10 cellular contexts compared by ENCODE assay signal in genomic region chr12:106978035-106978800, GRCh38. TPM values are rescaled to one million over a fixed set of nuclear protein-coding genes. Genes with fewer than 3 reads are reported as not detected.
A peak's percentile ranks its signal among the peaks of the same experiment; 100 is the strongest.
DNase-seq lines count a peak whose midpoint lies in the region; ATAC-seq and TF ChIP-seq lines count a peak whose summit lies in the region.
"Had no signal": no experiment of that assay in that cellular context is flagged by ENCODE, and none has a peak within 500 bp of the region (broad histone marks: within the 10 kb centered on the region; RNA-seq: fewer than 3 reads in every experiment).

No MANE protein-coding gene starts in this region.

- H3K4me3 Mint-ChIP-seq in HFFc6 = no peak overlapping the region
- no peak overlapping the region for H3K4me3 Mint-ChIP-seq in activated CD4-positive, alpha-beta T cell treated with anti-CD3 and anti-CD28 coated beads for 36 hours
- H3K4me3 Mint-ChIP-seq: immature natural killer cell had no signal

- TF ChIP-seq CTCF in HFFc6 (IDR thresholded peaks at IDR 0.05) (no peak), psoas muscle (IDR thresholded peaks at IDR 0.05) (no peak)

- H3K36me3 Mint-ChIP-seq in HFFc6 (ENCODE audit: low read depth) = peaks cover 36% of the 10 kb centered on the region
- H3K36me3 Mint-ChIP-seq in activated CD4-positive, alpha-beta T cell treated with anti-CD3 and anti-CD28 coated beads for 36 hours (ENCODE audit: low read depth) = peaks cover 20% of the 10 kb centered on the region

- DNase-seq in HFFc6 = no peak
- peak; percentile 54 for DNase-seq in OCI-M1 (lab: John Stamatoyannopoulos, UW)
- DNase-seq in glomerular visceral epithelial cell (ENCODE audit: extremely low spot score) = peak; percentile 29
- peak; percentile 36 to 62 for DNase-seq in psoas muscle
- no peak for DNase-seq in NCI-H1436 treated with DMSO at 0.1 percent for 48 hours (lab: John Stamatoyannopoulos, UW)
- DNase-seq in activated CD4-positive, alpha-beta T cell treated with anti-CD3 and anti-CD28 coated beads for 36 hours = no peak
- DNase-seq: immature natural killer cell; stimulated activated CD4-positive, alpha-beta T cell treated with anti-CD3 and anti-CD28 coated beads, Interleukin-4, amount 100 ng/mL, for 24 hours had no signal

- peaks cover 67% of the 10 kb centered on the region for H3K4me1 Mint-ChIP-seq in HFFc6 (ENCODE audit: low read depth)
- peaks cover 25% of the 10 kb centered on the region for H3K4me1 Mint-ChIP-seq in activated CD4-positive, alpha-beta T cell treated with anti-CD3 and anti-CD28 coated beads for 36 hours

- POLR2A ChIA-PET in activated CD4-positive, alpha-beta T cell treated with anti-CD3 and anti-CD28 coated beads for 36 hours (lab: Charles Lee) = interaction anchor here (0.6 kb wide), 1 partner anchor 727 kb away, joined by 5 read pairs; no protein-coding TSS in a partner anchor

- peaks cover 0 to 15% of the 10 kb centered on the region in 2 donors for H3K36me3 ChIP-seq in psoas muscle (ENCODE audit: insufficient read depth in 1 of 2, low read depth in 1 of 2)

- no peaks in the 10 kb centered on the region for H3K27me3 ChIP-seq in psoas muscle (ENCODE audit: insufficient read depth in 3 of 3, low read length in 2 of 3)

- H3K27me3 Mint-ChIP-seq in HFFc6 (ENCODE audit: insufficient read depth) = no peaks in the 10 kb centered on the region
- no peaks in the 10 kb centered on the region for H3K27me3 Mint-ChIP-seq in activated CD4-positive, alpha-beta T cell treated with anti-CD3 and anti-CD28 coated beads for 36 hours

- peaks cover 28% of the 10 kb centered on the region for H3K4me1 ChIP-seq in psoas muscle

- no peaks in the 10 kb centered on the region for H3K9me3 ChIP-seq in psoas muscle

- no peak overlapping the region for H3K4me3 ChIP-seq in psoas muscle

- H3K27ac Mint-ChIP-seq in HFFc6 = peak overlapping the region; percentile 53
- H3K27ac Mint-ChIP-seq in activated CD4-positive, alpha-beta T cell treated with anti-CD3 and anti-CD28 coated beads for 36 hours = no peak overlapping the region

- CTCF ChIA-PET in activated CD4-positive, alpha-beta T cell treated with anti-CD3 and anti-CD28 coated beads for 36 hours (lab: Charles Lee) = interaction anchor here (1.0 kb wide), 1 partner anchor 10 kb away, joined by 3 read pairs; no protein-coding TSS in a partner anchor

- 35 to 39% (median 35%) methylated on average over 9 of the region's 9 CpGs for WGBS in psoas muscle, 3 donors

- ATAC-seq in psoas muscle (no peak), GM19455 (IDR thresholded peaks at IDR 0.05; ENCODE audit: unreplicated experiment) (no peak), GM21786 (IDR thresholded peaks at IDR 0.05; ENCODE audit: unreplicated experiment) (no peak)
- no peak for ATAC-seq in activated CD4-positive, alpha-beta T cell treated with anti-CD3 and anti-CD28 coated beads for 36 hours

- intact Hi-C loops in psoas muscle (cut with DNase I) = no loop called here
- intact Hi-C loops in activated CD4-positive, alpha-beta T cell treated with anti-CD3 and anti-CD28 coated beads for 36 hours (cut with DNase I, micrococcal nuclease) = no loop called here

- H3K9me3 Mint-ChIP-seq in HFFc6 = no peaks in the 10 kb centered on the region
- H3K9me3 Mint-ChIP-seq in activated CD4-positive, alpha-beta T cell treated with anti-CD3 and anti-CD28 coated beads for 36 hours (ENCODE audit: low read depth) = no peaks in the 10 kb centered on the region
- H3K9me3 Mint-ChIP-seq: immature natural killer cell had no signal

- no peak overlapping the region for H3K27ac ChIP-seq in psoas muscle

RNA-seq across cellular contexts. Expression of gene MTERF2, which starts 8.7 kb away (rescaled TPM):
- 1 to 10 TPM; 3.0 to 5.6 (median 5.1) TPM for total RNA-seq in HFFc6 (2021; fragmentation: NEBNext Ultra II Directional; extraction: Animal tissue kit (Norgen Biotek cat#: 25700))
- 10 to 100 TPM; 12.4 to 14.9 (median 13.0) TPM for total RNA-seq in psoas muscle
- polyA plus RNA-seq in psoas muscle = 10 to 100 TPM in 1 of 3 donors, 1 to 10 TPM in 2; 8.4 to 38.4 (median 9.8) TPM
- 1 to 10 TPM; 5.0 to 5.8 TPM for total RNA-seq in activated CD4-positive, alpha-beta T cell treated with anti-CD3 and anti-CD28 coated beads for 36 hours

RNA-seq across cellular contexts. Expression of gene TMEM263, which starts 22.5 kb away (rescaled TPM):
- total RNA-seq in HFFc6 (2021; fragmentation: NEBNext Ultra II Directional; extraction: Animal tissue kit (Norgen Biotek cat#: 25700)) = 100 to 1,000 TPM; 157 to 188 (median 167) TPM
- total RNA-seq in psoas muscle = 10 to 100 TPM; 13.4 to 18.2 (median 16.4) TPM
- 10 to 100 TPM in 2 of 3 donors, 1 to 10 TPM in 1; 9.5 to 20.8 (median 12.4) TPM for polyA plus RNA-seq in psoas muscle
- total RNA-seq in activated CD4-positive, alpha-beta T cell treated with anti-CD3 and anti-CD28 coated beads for 36 hours = 10 to 100 TPM; 38.9 to 43.0 TPM

Comparison
In these comparisons a context has a peak if more than half of its experiments do, and no peak if none do; other contexts are left out.
1. DNase-seq: peak in OCI-M1 (single experiment), glomerular visceral epithelial cell (single experiment) and psoas muscle (2 of 2); none in HFFc6 (single experiment), NCI-H1436 treated with DMSO at 0.1 percent for 48 hours (single experiment) and activated CD4-positive, alpha-beta T cell treated with anti-CD3 and anti-CD28 coated beads for 36 hours (single experiment).